In genomic region chr14:95188372-95188771, GRCh38 we compare ENCODE assay signal across 21 cellular contexts. TPM values are rescaled to one million over a fixed set of nuclear protein-coding genes. Genes with fewer than 3 reads are reported as not detected.
DNase-seq lines count a peak whose midpoint lies in the region; ATAC-seq and TF ChIP-seq lines count a peak whose summit lies in the region.
"Had no signal": no experiment of that assay in that cellular context is flagged by ENCODE, and none has a peak within 500 bp of the region (broad histone marks: within the 10 kb centered on the region; RNA-seq: fewer than 3 reads in every experiment).

No MANE protein-coding gene starts in this region.

- H3K27me3 ChIP-seq in left ventricle myocardium inferior (ENCODE audit: low read depth) (peaks cover 23% of the 10 kb centered on the region), neutrophil (no peaks in the 10 kb centered on the region)
- H3K27me3 ChIP-seq: BLaER1 had no signal

- intact Hi-C loops in left ventricle myocardium inferior (cut with micrococcal nuclease) = no loop called here
- intact Hi-C loops in cardiac septum (cut with DNase I) = no loop called here

- TF ChIP-seq CTCF in left ventricle myocardium inferior (IDR thresholded peaks at IDR 0.05; ENCODE audit: borderline replicate concordance) (no peak), VCaP (conservative IDR thresholded peaks at IDR 0.05) (no peak; the same call in 1 of the 2 replicates), neutrophil (IDR thresholded peaks at IDR 0.05) (no peak)

- H3K36me3 ChIP-seq in left ventricle myocardium inferior (peaks cover 5% of the 10 kb centered on the region), neutrophil (no peaks in the 10 kb centered on the region)
- H3K36me3 ChIP-seq: BE2C, BLaER1 had no signal

- peaks cover 59% of the 10 kb centered on the region for H3K4me1 ChIP-seq in left ventricle myocardium inferior
- peaks cover 66% of the 10 kb centered on the region in 2 experiments for H3K4me1 ChIP-seq in neutrophil (ENCODE audit: control insufficient read depth in 1 of 2, insufficient read depth in 1 of 2, low read depth in 1 of 2, low read length in 1 of 2)
- H3K4me1 ChIP-seq: BE2C had no signal

- H3K27ac ChIP-seq in left ventricle myocardium inferior (replicated peaks) (peak overlapping the region; percentile 68), VCaP (peak overlapping the region; percentile 25; the same call in 1 of the 2 replicates), neutrophil (peak overlapping the region; percentile 98)
- H3K27ac ChIP-seq: BLaER1 had no signal

- DNase-seq in left ventricle myocardium inferior (no peak), cardiac septum (ENCODE audit: low spot score) (no peak), germinal center (ENCODE audit: low spot score) (no peak)
- DNase-seq: 8988T; ACHN; BE2C; C1 segment of cervical spinal cord; CD4-positive, alpha-beta memory T cell; CD4-positive, CD25-positive, alpha-beta regulatory T cell; CD8-positive, alpha-beta memory T cell; COR-L47; DMS 273 treated with DMSO at 0.1 percent for 48 hours; DMS153; DND-41; EL; GDM1 had no signal

- H3K4me3 ChIP-seq in left ventricle myocardium inferior (no peak overlapping the region), neutrophil (ENCODE audit: low read depth in 1 of 2, low read length in 1 of 2) (no peak overlapping the region)
- H3K4me3 ChIP-seq: BLaER1, GM12878 had no signal

- no peak for ATAC-seq in GM18873 (IDR thresholded peaks at IDR 0.05; ENCODE audit: low FRiP score, unreplicated experiment)
- ATAC-seq: GM12878 had no signal

- H3K9me3 ChIP-seq in left ventricle myocardium inferior (replicated peaks) (peaks cover 12% of the 10 kb centered on the region), neutrophil (no peaks in the 10 kb centered on the region)
- H3K9me3 ChIP-seq: BE2C had no signal

RNA-seq across cellular contexts. Expression of gene DICER1, which starts 31.0 kb away (rescaled TPM):
- total RNA-seq in left ventricle myocardium inferior = 22.1 TPM
- 33.1 TPM for total RNA-seq in cardiac septum

Comparison
In these comparisons a context has a peak if more than half of its experiments do, and no peak if none do; other contexts are left out.
1. H3K27ac ChIP-seq: peak in every context shown above with its lines; median percentile 98 in neutrophil; 68 in left ventricle myocardium inferior; 25 in VCaP.